Comparison of ENCODE assay signal across 1 cellular context in genomic region chr4:23061431-23061830, GRCh38.
TF ChIP-seq lines count a peak whose summit lies in the region.

No MANE protein-coding gene starts in this region.

TF ChIP-seq in HepG2, 621 proteins besides CTCF, POLR2A, EP300 and RAD21 (continued from another document):
- TF ChIP-seq GMEB1 (CRISPR knock-in tag; IDR thresholded peaks at IDR 0.05; ENCODE audit: borderline replicate concordance) (no peak), ZNF574 (CRISPR knock-in tag; IDR thresholded peaks at IDR 0.05) (no peak), ZNF766 (CRISPR knock-in tag; IDR thresholded peaks at IDR 0.05; ENCODE audit: borderline replicate concordance) (no peak), YY1 (IDR thresholded peaks at IDR 0.05; ENCODE audit: insufficient read depth, insufficient replicate concordance, low read depth, low read length) (no peak), ZBTB7B (CRISPR knock-in tag; IDR thresholded peaks at IDR 0.05) (no peak)
TF ChIP-seq in HepG2: peak in this region for 0.
